9 cellular contexts compared by ENCODE assay signal in the genomic region with DNA sequence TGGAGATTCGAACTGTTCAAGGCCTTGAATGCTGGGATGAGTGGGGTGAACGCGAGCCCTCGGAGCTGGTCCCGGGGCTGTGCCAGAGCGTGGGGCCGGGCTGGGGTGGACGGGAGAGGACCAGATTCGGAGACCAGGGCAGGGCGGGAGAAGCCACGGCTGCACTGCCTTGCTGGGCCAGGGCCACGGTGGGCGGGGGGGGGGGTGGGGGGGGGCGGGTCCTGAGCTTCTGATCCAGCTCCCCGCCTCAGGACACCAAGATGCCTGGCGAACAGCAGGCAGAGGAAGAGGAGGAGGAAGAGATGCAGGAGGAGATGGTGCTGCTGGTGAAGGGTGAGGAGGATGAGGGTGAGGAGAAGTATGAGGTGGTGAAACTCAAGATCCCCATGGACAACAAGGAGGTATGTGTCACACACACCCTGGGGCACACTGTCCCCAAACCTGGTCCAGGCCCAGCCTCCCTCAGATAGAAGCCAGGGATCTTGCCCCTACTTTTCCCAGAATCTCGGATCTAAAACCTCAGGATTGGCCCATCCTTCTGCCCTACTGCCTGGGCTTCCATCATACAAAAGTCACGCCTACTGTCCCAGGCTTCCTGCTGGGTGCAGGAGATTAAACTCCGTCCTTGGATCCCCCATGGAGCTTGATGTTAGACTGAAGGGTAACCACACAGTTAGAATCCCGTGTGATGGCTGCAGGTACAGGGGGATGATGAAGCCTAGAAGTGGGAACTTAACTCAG. TPM values are rescaled to one million over a fixed set of nuclear protein-coding genes. Genes with fewer than 3 reads are reported as not detected.
A peak's percentile ranks its signal among the peaks of the same experiment; 100 is the strongest.
DNase-seq lines count a peak whose midpoint lies in the region; ATAC-seq and TF ChIP-seq lines count a peak whose summit lies in the region.
"Had no signal": no experiment of that assay in that cellular context is flagged by ENCODE, and none has a peak within 500 bp of the region (broad histone marks: within the 10 kb centered on the region; RNA-seq: fewer than 3 reads in every experiment).

No MANE protein-coding gene starts in this region.

- peak overlapping the region; percentile 50 for H3K27ac Mint-ChIP-seq in activated T-helper 17 cell treated with anti-CD3 and anti-CD28 coated beads, Interleukin-2, amount 50 U/mL, for 72 hours

- no peaks in the 10 kb centered on the region for H3K9me3 Mint-ChIP-seq in activated T-helper 17 cell treated with anti-CD3 and anti-CD28 coated beads, Interleukin-2, amount 50 U/mL, for 72 hours

- H3K27ac ChIP-seq in left ventricle myocardium inferior (replicated peaks): peak overlapping the region; percentile 88
- H3K27ac ChIP-seq in skin epidermis: peak overlapping the region; percentile 9 to 90 (median 79)

- H3K27me3 ChIP-seq in left ventricle myocardium inferior (ENCODE audit: low read depth): no peaks in the 10 kb centered on the region

- peaks cover 28% of the 10 kb centered on the region for H3K36me3 Mint-ChIP-seq in activated T-helper 17 cell treated with anti-CD3 and anti-CD28 coated beads, Interleukin-2, amount 50 U/mL, for 72 hours (ENCODE audit: low read depth)

- POLR2A ChIA-PET in AG04449 (lab: Yijun Ruan, JAX): interaction anchor here (0.6 to 1.4 kb wide), 3 partner anchors 10 to 37 kb away, joined by 3 to 11 read pairs (median 8); a partner anchor contains a TSS

- H3K36me3 ChIP-seq in left ventricle myocardium inferior: peaks cover 11% of the 10 kb centered on the region

- ATAC-seq in GM19372 (IDR thresholded peaks at IDR 0.05; ENCODE audit: low read depth, unreplicated experiment) (peak; percentile 10), HG02938 (IDR thresholded peaks at IDR 0.05; ENCODE audit: unreplicated experiment) (no peak)
- ATAC-seq in activated T-helper 17 cell treated with anti-CD3 and anti-CD28 coated beads, Interleukin-2, amount 50 U/mL, for 72 hours (replicated peaks): no peak

- no peaks in the 10 kb centered on the region for H3K9me3 ChIP-seq in left ventricle myocardium inferior (replicated peaks)

- peak overlapping the region; percentile 90 for H3K4me3 Mint-ChIP-seq in activated T-helper 17 cell treated with anti-CD3 and anti-CD28 coated beads, Interleukin-2, amount 50 U/mL, for 72 hours

- peaks cover 16% of the 10 kb centered on the region for H3K4me1 Mint-ChIP-seq in activated T-helper 17 cell treated with anti-CD3 and anti-CD28 coated beads, Interleukin-2, amount 50 U/mL, for 72 hours

- no peak for DNase-seq in AG04449 (ENCODE audit: low read depth, low spot score)
- DNase-seq in left ventricle myocardium inferior: no peak
- DNase-seq in central memory CD4-positive, alpha-beta T cell: no peak
- DNase-seq in NCI-H2171 treated with DMSO at 0.1 percent for 48 hours (lab: John Stamatoyannopoulos, UW): no peak

- no peaks in the 10 kb centered on the region for H3K27me3 Mint-ChIP-seq in activated T-helper 17 cell treated with anti-CD3 and anti-CD28 coated beads, Interleukin-2, amount 50 U/mL, for 72 hours

- CTCF ChIA-PET in AG04449 (lab: Yijun Ruan, JAX): interaction anchor here (0.7 to 7.5 kb wide), 16 partner anchors 9 to 376 kb away, joined by 3 to 94 read pairs (median 4); a partner anchor contains a TSS

- peaks cover 37% of the 10 kb centered on the region for H3K4me1 ChIP-seq in left ventricle myocardium inferior

- intact Hi-C loops in left ventricle myocardium inferior (cut with micrococcal nuclease): no loop called here

- H3K4me3 ChIP-seq in AG04449 (ENCODE audit: low read depth, low read length) (peak overlapping the region; percentile 76), left ventricle myocardium inferior (peak overlapping the region; percentile 80), skin epidermis (peak overlapping the region; percentile 50 to 76 (median 68))

- TF ChIP-seq CTCF in AG04449 (IDR thresholded peaks at IDR 0.05; ENCODE audit: insufficient read depth, low read length, missing control alignments) (no peak), left ventricle myocardium inferior (IDR thresholded peaks at IDR 0.05; ENCODE audit: borderline replicate concordance) (no peak)

RNA-seq across cellular contexts. Expression of a gene that starts 0.6 kb away (rescaled TPM):
- total RNA-seq in activated T-helper 17 cell treated with anti-CD3 and anti-CD28 coated beads, Interleukin-2, amount 50 U/mL, for 72 hours: 1 to 10 TPM; 5.1 to 5.2 TPM
- 8.1 TPM for total RNA-seq in left ventricle myocardium inferior

RNA-seq across cellular contexts. Expression of a gene that starts 12.7 kb away (rescaled TPM):
- total RNA-seq in activated T-helper 17 cell treated with anti-CD3 and anti-CD28 coated beads, Interleukin-2, amount 50 U/mL, for 72 hours: 10 to 100 TPM; 10.2 to 10.5 TPM
- total RNA-seq in left ventricle myocardium inferior: 5.0 TPM

RNA-seq across cellular contexts. Expression of a gene that starts 21.9 kb away (rescaled TPM):
- total RNA-seq in activated T-helper 17 cell treated with anti-CD3 and anti-CD28 coated beads, Interleukin-2, amount 50 U/mL, for 72 hours: 100 to 1,000 TPM in 1 of 2 donors, 10 to 100 TPM in 1; 60.9 to 173 TPM
- 31.9 TPM for total RNA-seq in left ventricle myocardium inferior

RNA-seq across cellular contexts. Expression of a gene that starts 25.6 kb away (rescaled TPM):
- 100 to 1,000 TPM; 198 to 216 TPM for total RNA-seq in activated T-helper 17 cell treated with anti-CD3 and anti-CD28 coated beads, Interleukin-2, amount 50 U/mL, for 72 hours
- total RNA-seq in left ventricle myocardium inferior: 1.3 TPM

RNA-seq across cellular contexts. Expression of a gene that starts 33.4 kb away (rescaled TPM):
- total RNA-seq in activated T-helper 17 cell treated with anti-CD3 and anti-CD28 coated beads, Interleukin-2, amount 50 U/mL, for 72 hours: 1 to 10 TPM in 1 of 2 donors, not detected in 1; 1.6 TPM
- total RNA-seq in left ventricle myocardium inferior: not detected
- total RNA-seq: renal cortical epithelial cell had no signal
